In genomic region chr10:72709041-72709440, GRCh38 we compare ENCODE assay signal across 19 cellular contexts. TPM values are rescaled to one million over a fixed set of nuclear protein-coding genes. Genes with fewer than 3 reads are reported as not detected.
DNase-seq lines count a peak whose midpoint lies in the region; FAIRE-seq and TF ChIP-seq lines count a peak whose summit lies in the region.
"Had no signal": no experiment of that assay in that cellular context is flagged by ENCODE, and none has a peak within 500 bp of the region (broad histone marks: within the 10 kb centered on the region; RNA-seq: fewer than 3 reads in every experiment).

No MANE protein-coding gene starts in this region.

- H3K4me1 ChIP-seq in mammary epithelial cell (ENCODE audit: insufficient read depth, low read length) (peaks cover 6% of the 10 kb centered on the region), endothelial cell of umbilical vein (ENCODE audit: control insufficient read depth, extremely low read depth, insufficient read depth, low read length) (peaks cover 30% of the 10 kb centered on the region), uterus (peaks cover 0 to 6% of the 10 kb centered on the region in 2 donors)

- H3K27me3 Mint-ChIP-seq in MCF 10A (ENCODE audit: insufficient read depth, unreplicated experiment): no peaks in the 10 kb centered on the region
- H3K27me3 Mint-ChIP-seq: activated naive CD8-positive, alpha-beta T cell; CD4-positive, CD25-positive, alpha-beta regulatory T cell had no signal

- no TSS peak for BruUV-seq in mammary epithelial cell (replicated peaks; lab: Mats Ljungman, UMichigan)
- no TSS peak for BruUV-seq in MCF 10A (replicated peaks; lab: Mats Ljungman, UMichigan)
- BruUV-seq in endothelial cell of umbilical vein (replicated peaks; lab: Mats Ljungman, UMichigan): no TSS peak

- TF ChIP-seq POLR2A in endothelial cell of umbilical vein (IDR thresholded peaks at IDR 0.05; ENCODE audit: low read depth, low read length) (no peak), uterus (IDR thresholded peaks at IDR 0.05) (no peak)

- intact Hi-C loops in mammary epithelial cell (cut with micrococcal nuclease): no loop called here
- intact Hi-C loops in MCF 10A (cut with micrococcal nuclease): no loop called here
- intact Hi-C loops in endothelial cell of umbilical vein (cut with micrococcal nuclease): no loop called here
- intact Hi-C loops in uterus (cut with DNase I; ENCODE audit: low total_unique reads): no loop called here

- in situ Hi-C loops in mammary epithelial cell (cut with MboI; ENCODE audit: low sequenced_read_pairs in 2 of 2): no loop called here

- H3K9me3 Mint-ChIP-seq in MCF 10A (ENCODE audit: unreplicated experiment): no peaks in the 10 kb centered on the region
- H3K9me3 Mint-ChIP-seq: H9 had no signal

- H2AFZ ChIP-seq in mammary epithelial cell (ENCODE audit: low read depth, low read length) (no peak overlapping the region), endothelial cell of umbilical vein (ENCODE audit: low read depth, low read length) (no peak overlapping the region)

- no peaks in the 10 kb centered on the region for H4K20me1 ChIP-seq in mammary epithelial cell (ENCODE audit: insufficient read depth, low read length)
- H4K20me1 ChIP-seq in endothelial cell of umbilical vein (replicated peaks; ENCODE audit: control insufficient read depth, extremely low read depth, insufficient read depth, low read length): no peaks in the 10 kb centered on the region

- no peaks in the 10 kb centered on the region for H3K36me3 Mint-ChIP-seq in MCF 10A (ENCODE audit: insufficient read depth, unreplicated experiment)

- H3K79me2 ChIP-seq in mammary epithelial cell (ENCODE audit: insufficient read depth, low read length) (peaks cover 74% of the 10 kb centered on the region), endothelial cell of umbilical vein (ENCODE audit: control insufficient read depth, insufficient read depth, low read length) (peaks cover 31% of the 10 kb centered on the region)

- H3K4me3 Mint-ChIP-seq in MCF 10A (ENCODE audit: unreplicated experiment): no peak overlapping the region
- H3K4me3 Mint-ChIP-seq: activated naive CD8-positive, alpha-beta T cell; CD4-positive, CD25-positive, alpha-beta regulatory T cell; H9 had no signal

- H3K27ac Mint-ChIP-seq in MCF 10A (ENCODE audit: low read depth, unreplicated experiment): no peak overlapping the region
- H3K27ac Mint-ChIP-seq: CD4-positive, CD25-positive, alpha-beta regulatory T cell; H9 had no signal

- peaks cover 14% of the 10 kb centered on the region for H3K4me1 Mint-ChIP-seq in MCF 10A (ENCODE audit: insufficient read depth, unreplicated experiment)

- H3K36me3 ChIP-seq in mammary epithelial cell (ENCODE audit: insufficient read depth, low read length) (no peaks in the 10 kb centered on the region), endothelial cell of umbilical vein (ENCODE audit: control insufficient read depth in 2 of 2, extremely low read depth in 1 of 2, insufficient read depth in 2 of 2, low read length in 2 of 2) (no peaks in the 10 kb centered on the region), uterus (no peaks in the 10 kb centered on the region)

- H3K4me2 ChIP-seq in mammary epithelial cell (ENCODE audit: insufficient read depth, low read depth, low read length) (no peak overlapping the region), endothelial cell of umbilical vein (ENCODE audit: insufficient read depth, low read length) (peak overlapping the region; percentile 86)

- H3K4me3 ChIP-seq in mammary epithelial cell (replicated peaks in 1 of 3; ENCODE audit: insufficient read depth in 1 of 3, low read depth in 2 of 3, low read length in 3 of 3) (no peak overlapping the region), endothelial cell of umbilical vein (replicated peaks in 1 of 3; ENCODE audit: insufficient read depth in 1 of 3, low read depth in 1 of 3, low read length in 3 of 3) (peak overlapping the region in 1 of 3 experiments; percentile 11), uterus (no peak overlapping the region)

- H3K27ac ChIP-seq in mammary epithelial cell (ENCODE audit: insufficient read depth, low read depth, low read length): no peak overlapping the region
- H3K27ac ChIP-seq in endothelial cell of umbilical vein (ENCODE audit: insufficient read depth, low read depth, low read length): no peak overlapping the region
- peak overlapping the region; percentile 63 to 87 for H3K27ac ChIP-seq in uterus
- H3K27ac ChIP-seq: epithelial cell of prostate had no signal

- H3K9me3 ChIP-seq in mammary epithelial cell (replicated peaks; ENCODE audit: insufficient read depth, low read length): no peaks in the 10 kb centered on the region
- H3K9me3 ChIP-seq in endothelial cell of umbilical vein (replicated peaks; ENCODE audit: control insufficient read depth, insufficient read depth, low read length): no peaks in the 10 kb centered on the region
- H3K9me3 ChIP-seq in uterus: no peaks in the 10 kb centered on the region

- H3K27me3 ChIP-seq in mammary epithelial cell (ENCODE audit: insufficient read depth, low read length) (no peaks in the 10 kb centered on the region), endothelial cell of umbilical vein (ENCODE audit: control insufficient read depth in 2 of 2, insufficient read depth in 2 of 2, low read length in 2 of 2) (no peaks in the 10 kb centered on the region), uterus (no peaks in the 10 kb centered on the region)

- CTCF ChIA-PET in mammary epithelial cell (lab: Charles Lee; ENCODE audit: low non-redundant PET) (no interaction called here), MCF 10A (lab: Yijun Ruan, JAX) (interaction anchor here (0.7 to 1.2 kb wide), 2 partner anchors 14 to 18 kb away, joined by 3 read pairs; no protein-coding TSS in a partner anchor), endothelial cell of umbilical vein (lab: Charles Lee) (interaction anchor here (0.9 to 1.8 kb wide), 8 partner anchors 10 to 125 kb away, joined by 3 to 8 read pairs (median 4); no protein-coding TSS in a partner anchor)

- peak; percentile 86 for FAIRE-seq in endothelial cell of umbilical vein (lab: Jason Lieb, UNC)

- DNase-seq in mammary epithelial cell (no peak), MCF 10A (ENCODE audit: unreplicated experiment) (no peak), endothelial cell of umbilical vein (ENCODE audit: low read depth, low spot score) (peak; percentile 97), midbrain (lab: John Stamatoyannopoulos, UW) (peak; percentile 1), uterus (peak in 1 of 2 donors; percentile 39), CD1c-positive myeloid dendritic cell (ENCODE audit: extremely low spot score) (no peak)
- no peak for DNase-seq in activated T-cell treated with anti-CD3 and anti-CD28 coated beads, Interleukin-2, amount 50 U/mL, for 1 hour
- DNase-seq in central memory CD4-positive, alpha-beta T cell: no peak
- DNase-seq: 8988T; activated CD4-positive, alpha-beta T cell treated with anti-CD3 and anti-CD28 coated beads for 4 hours; CD4-positive, CD25-positive, alpha-beta regulatory T cell; DND-41; H9; NCI-H2171; SIG-M5; stimulated activated naive CD4-positive, alpha-beta T cell treated with Interleukin-2 at 50 U/mL for 16 hours; T1000 had no signal

- POLR2A ChIA-PET in MCF 10A (lab: Yijun Ruan, JAX) (interaction anchor here (0.8 to 1.1 kb wide), 2 partner anchors 8 to 15 kb away, joined by 3 to 4 read pairs; no protein-coding TSS in a partner anchor), endothelial cell of umbilical vein (lab: Charles Lee) (no interaction called here)

- WGBS in mammary epithelial cell (ENCODE audit: low coverage, missing lambda C conversion rate): 25% methylated on average over 1 of the region's 1 CpG

- dilution Hi-C loops in mammary epithelial cell (cut with HindIII; ENCODE audit: low sequenced_read_pairs): no loop called here
- dilution Hi-C loops in endothelial cell of umbilical vein (cut with MboI; ENCODE audit: extremely low pct_ligation_motif_present, low sequenced_read_pairs): no loop called here

- TF ChIP-seq CTCF in mammary epithelial cell (conservative IDR thresholded peaks at IDR 0.05 in 1 of 2, IDR thresholded peaks at IDR 0.05 in 1 of 2; ENCODE audit: extremely low read depth in 1 of 2, insufficient read depth in 1 of 2, low read depth in 1 of 2, low read length in 2 of 2) (no peak), MCF 10A (IDR thresholded peaks at IDR 0.05; ENCODE audit: unreplicated experiment) (no peak), endothelial cell of umbilical vein (IDR thresholded peaks at IDR 0.05; ENCODE audit: extremely low read depth in 1 of 2, insufficient read depth in 1 of 2, low read depth in 1 of 2, low read length in 2 of 2) (no peak), uterus (IDR thresholded peaks at IDR 0.05) (no peak)

- H3K9me1 ChIP-seq in endothelial cell of umbilical vein (replicated peaks; ENCODE audit: control insufficient read depth, extremely low read depth, insufficient read depth, low read length): no peaks in the 10 kb centered on the region

- H3K9ac ChIP-seq in mammary epithelial cell (ENCODE audit: insufficient read depth, low read length): peak overlapping the region; percentile 1
- H3K9ac ChIP-seq in endothelial cell of umbilical vein (replicated peaks; ENCODE audit: extremely low read depth, insufficient read depth, low read length): peak overlapping the region; percentile 29

TF ChIP-seq in endothelial cell of umbilical vein, 7 proteins besides CTCF, POLR2A, EP300 and RAD21:
- TF ChIP-seq MYC (IDR thresholded peaks at IDR 0.05; ENCODE audit: low read depth, low read length) (no peak), JUN (IDR thresholded peaks at IDR 0.05; ENCODE audit: borderline replicate concordance, insufficient read depth, insufficient read length, low read depth) (no peak), EZH2 (IDR thresholded peaks at IDR 0.05; ENCODE audit: borderline replicate concordance, low read depth, low read length, severe bottlenecking) (no peak), GATA2 (IDR thresholded peaks at IDR 0.05; ENCODE audit: insufficient read depth, insufficient read length, low read depth, low read length) (no peak), MAX (IDR thresholded peaks at IDR 0.05; ENCODE audit: insufficient read depth, insufficient read length) (no peak)

RNA-seq across cellular contexts. Expression of gene MCU, which starts 17.1 kb away (rescaled TPM):
- 10 to 100 TPM; 21.5 to 32.7 TPM for total RNA-seq in mammary epithelial cell
- polyA plus RNA-seq in mammary epithelial cell: 29.5 TPM
- polyA minus RNA-seq in mammary epithelial cell: 92.7 TPM
- 14.0 and 19.2 TPM in 2 replicates for total RNA-seq in MCF 10A (2022)
- total RNA-seq in endothelial cell of umbilical vein: 25.2 and 26.1 TPM in 2 replicates
- polyA plus RNA-seq in endothelial cell of umbilical vein: 36.1 and 37.2 TPM in 2 replicates
- polyA plus RNA-seq in endothelial cell of umbilical vein (2011; cell fraction: cytosol; rRNA removed): 29.8 and 32.8 TPM in 2 replicates
- polyA plus RNA-seq in endothelial cell of umbilical vein (2011; cell fraction: nucleus; rRNA removed): 68.9 and 77.8 TPM in 2 replicates
- polyA plus RNA-seq in endothelial cell of umbilical vein (2012): 29.0 and 33.2 TPM in 2 replicates
- 88.9 and 90.6 TPM in 2 replicates for polyA minus RNA-seq in endothelial cell of umbilical vein
- polyA minus RNA-seq in endothelial cell of umbilical vein (2011; cell fraction: cytosol; rRNA and poly(A)+ RNA removed): 45.7 TPM
- 61.5 and 68.8 TPM in 2 replicates for polyA minus RNA-seq in endothelial cell of umbilical vein (2011; cell fraction: nucleus; rRNA and poly(A)+ RNA removed)
- 10 to 100 TPM; 13.2 to 35.8 (median 24.6) TPM for total RNA-seq in uterus

Comparison
In these comparisons a context has a peak if more than half of its experiments do, and no peak if none do; other contexts are left out.
1. DNase-seq: peak in endothelial cell of umbilical vein (single experiment) and midbrain (single experiment); none in mammary epithelial cell (single experiment), MCF 10A (single experiment), activated T-cell treated with anti-CD3 and anti-CD28 coated beads, Interleukin-2, amount 50 U/mL, for 1 hour (single experiment), CD1c-positive myeloid dendritic cell (single experiment) and central memory CD4-positive, alpha-beta T cell (single experiment).
2. H3K27ac ChIP-seq: peak in uterus (2 of 2); none in mammary epithelial cell (single experiment) and endothelial cell of umbilical vein (single experiment).